ENCODE assay signal across 1 cellular context in genomic region chr2:70104231-70105111, GRCh38.
A peak's percentile ranks its signal among the peaks of the same experiment; 100 is the strongest.
TF ChIP-seq lines count a peak whose summit lies in the region.

No MANE protein-coding gene starts in this region.

TF ChIP-seq in HepG2, 621 proteins besides CTCF, POLR2A, EP300 and RAD21 (continued from another document):
- no peak for TF ChIP-seq TBX3 (IDR thresholded peaks at IDR 0.05; ENCODE audit: borderline replicate concordance)
- no peak for TF ChIP-seq HOXA9 (CRISPR knock-in tag; IDR thresholded peaks at IDR 0.05; ENCODE audit: borderline replicate concordance)
- no peak for TF ChIP-seq ZNF543 (CRISPR knock-in tag; IDR thresholded peaks at IDR 0.05)
- TF ChIP-seq NONO (IDR thresholded peaks at IDR 0.05) = no peak
- no peak for TF ChIP-seq NONO (CRISPR knock-in tag; conservative IDR thresholded peaks at IDR 0.05)
- TF ChIP-seq, protein P1, sequence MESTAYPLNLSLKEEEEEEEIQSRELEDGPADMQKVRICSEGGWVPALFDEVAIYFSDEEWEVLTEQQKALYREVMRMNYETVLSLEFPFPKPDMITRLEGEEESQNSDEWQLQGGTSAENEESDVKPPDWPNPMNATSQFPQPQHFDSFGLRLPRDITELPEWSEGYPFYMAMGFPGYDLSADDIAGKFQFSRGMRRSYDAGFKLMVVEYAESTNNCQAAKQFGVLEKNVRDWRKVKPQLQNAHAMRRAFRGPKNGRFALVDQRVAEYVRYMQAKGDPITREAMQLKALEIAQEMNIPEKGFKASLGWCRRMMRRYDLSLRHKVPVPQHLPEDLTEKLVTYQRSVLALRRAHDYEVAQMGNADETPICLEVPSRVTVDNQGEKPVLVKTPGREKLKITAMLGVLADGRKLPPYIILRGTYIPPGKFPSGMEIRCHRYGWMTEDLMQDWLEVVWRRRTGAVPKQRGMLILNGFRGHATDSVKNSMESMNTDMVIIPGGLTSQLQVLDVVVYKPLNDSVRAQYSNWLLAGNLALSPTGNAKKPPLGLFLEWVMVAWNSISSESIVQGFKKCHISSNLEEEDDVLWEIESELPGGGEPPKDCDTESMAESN (CRISPR knock-in tag; conservative IDR thresholded peaks at IDR 0.05) = no peak
- TF ChIP-seq RARG (CRISPR knock-in tag; IDR thresholded peaks at IDR 0.05; ENCODE audit: low read depth) = no peak
- TF ChIP-seq ZNF468 (CRISPR knock-in tag; IDR thresholded peaks at IDR 0.05) = no peak
- 0 out of 2 replicates have a peak, but pooled peaks have one; percentile 24 for TF ChIP-seq KLF6 (CRISPR knock-in tag; IDR thresholded peaks at IDR 0.05)
- no peak for TF ChIP-seq ZNF781 (CRISPR knock-in tag; IDR thresholded peaks at IDR 0.05; ENCODE audit: borderline replicate concordance, not compliant biosample characterization)
- TF ChIP-seq, protein P2, sequence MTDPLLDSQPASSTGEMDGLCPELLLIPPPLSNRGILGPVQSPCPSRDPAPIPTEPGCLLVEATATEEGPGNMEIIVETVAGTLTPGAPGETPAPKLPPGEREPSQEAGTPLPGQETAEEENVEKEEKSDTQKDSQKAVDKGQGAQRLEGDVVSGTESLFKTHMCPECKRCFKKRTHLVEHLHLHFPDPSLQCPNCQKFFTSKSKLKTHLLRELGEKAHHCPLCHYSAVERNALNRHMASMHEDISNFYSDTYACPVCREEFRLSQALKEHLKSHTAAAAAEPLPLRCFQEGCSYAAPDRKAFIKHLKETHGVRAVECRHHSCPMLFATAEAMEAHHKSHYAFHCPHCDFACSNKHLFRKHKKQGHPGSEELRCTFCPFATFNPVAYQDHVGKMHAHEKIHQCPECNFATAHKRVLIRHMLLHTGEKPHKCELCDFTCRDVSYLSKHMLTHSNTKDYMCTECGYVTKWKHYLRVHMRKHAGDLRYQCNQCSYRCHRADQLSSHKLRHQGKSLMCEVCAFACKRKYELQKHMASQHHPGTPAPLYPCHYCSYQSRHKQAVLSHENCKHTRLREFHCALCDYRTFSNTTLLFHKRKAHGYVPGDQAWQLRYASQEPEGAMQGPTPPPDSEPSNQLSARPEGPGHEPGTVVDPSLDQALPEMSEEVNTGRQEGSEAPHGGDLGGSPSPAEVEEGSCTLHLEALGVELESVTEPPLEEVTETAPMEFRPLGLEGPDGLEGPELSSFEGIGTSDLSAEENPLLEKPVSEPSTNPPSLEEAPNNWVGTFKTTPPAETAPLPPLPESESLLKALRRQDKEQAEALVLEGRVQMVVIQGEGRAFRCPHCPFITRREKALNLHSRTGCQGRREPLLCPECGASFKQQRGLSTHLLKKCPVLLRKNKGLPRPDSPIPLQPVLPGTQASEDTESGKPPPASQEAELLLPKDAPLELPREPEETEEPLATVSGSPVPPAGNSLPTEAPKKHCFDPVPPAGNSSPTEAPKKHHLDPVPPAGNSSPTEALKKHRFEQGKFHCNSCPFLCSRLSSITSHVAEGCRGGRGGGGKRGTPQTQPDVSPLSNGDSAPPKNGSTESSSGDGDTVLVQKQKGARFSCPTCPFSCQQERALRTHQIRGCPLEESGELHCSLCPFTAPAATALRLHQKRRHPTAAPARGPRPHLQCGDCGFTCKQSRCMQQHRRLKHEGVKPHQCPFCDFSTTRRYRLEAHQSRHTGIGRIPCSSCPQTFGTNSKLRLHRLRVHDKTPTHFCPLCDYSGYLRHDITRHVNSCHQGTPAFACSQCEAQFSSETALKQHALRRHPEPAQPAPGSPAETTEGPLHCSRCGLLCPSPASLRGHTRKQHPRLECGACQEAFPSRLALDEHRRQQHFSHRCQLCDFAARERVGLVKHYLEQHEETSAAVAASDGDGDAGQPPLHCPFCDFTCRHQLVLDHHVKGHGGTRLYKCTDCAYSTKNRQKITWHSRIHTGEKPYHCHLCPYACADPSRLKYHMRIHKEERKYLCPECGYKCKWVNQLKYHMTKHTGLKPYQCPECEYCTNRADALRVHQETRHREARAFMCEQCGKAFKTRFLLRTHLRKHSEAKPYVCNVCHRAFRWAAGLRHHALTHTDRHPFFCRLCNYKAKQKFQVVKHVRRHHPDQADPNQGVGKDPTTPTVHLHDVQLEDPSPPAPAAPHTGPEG (CRISPR knock-in tag; IDR thresholded peaks at IDR 0.05) = no peak
- no peak for TF ChIP-seq ZNF282 (IDR thresholded peaks at IDR 0.05; ENCODE audit: partially characterized antibody)
- TF ChIP-seq ZBTB8A (CRISPR knock-in tag; IDR thresholded peaks at IDR 0.05; ENCODE audit: borderline replicate concordance, low read depth) = no peak
- 0 out of 2 replicates have a peak, but pooled peaks have one; percentile 14 for TF ChIP-seq SMC3 (IDR thresholded peaks at IDR 0.05; ENCODE audit: low read length)
- TF ChIP-seq NFE2L1 (CRISPR knock-in tag; IDR thresholded peaks at IDR 0.05; ENCODE audit: borderline replicate concordance) = no peak
- peak; percentile 74; the same call in 1 of the 2 replicates for TF ChIP-seq KDM5A (IDR thresholded peaks at IDR 0.05; ENCODE audit: borderline replicate concordance, low read length)
- TF ChIP-seq ZNF224 (CRISPR knock-in tag; IDR thresholded peaks at IDR 0.05) = no peak
- TF ChIP-seq ZNF264 (CRISPR knock-in tag; IDR thresholded peaks at IDR 0.05) = peak; percentile 62; the same call in 1 of the 2 replicates
- no peak for TF ChIP-seq JDP2 (CRISPR knock-in tag; IDR thresholded peaks at IDR 0.05; ENCODE audit: borderline replicate concordance)
- no peak for TF ChIP-seq PLRG1 (conservative IDR thresholded peaks at IDR 0.05)
- TF ChIP-seq ZBTB39 (CRISPR knock-in tag; IDR thresholded peaks at IDR 0.05) = no peak
- no peak for TF ChIP-seq PCBP2 (optimal IDR thresholded peaks at IDR 0.05; ENCODE audit: low read depth, low read length, poor library complexity, severe bottlenecking)
- peak; percentile 29; the same call in 1 of the 2 replicates for TF ChIP-seq RARA (CRISPR knock-in tag; IDR thresholded peaks at IDR 0.05)
- no peak for TF ChIP-seq HHEX (CRISPR knock-in tag; IDR thresholded peaks at IDR 0.05)
- TF ChIP-seq CEBPZ (IDR thresholded peaks at IDR 0.05; ENCODE audit: low read length) = no peak
- no peak for TF ChIP-seq FOXA1 (IDR thresholded peaks at IDR 0.05)
- no peak for TF ChIP-seq FOXA1 (CRISPR knock-in tag; IDR thresholded peaks at IDR 0.05)
- TF ChIP-seq, protein P3, sequence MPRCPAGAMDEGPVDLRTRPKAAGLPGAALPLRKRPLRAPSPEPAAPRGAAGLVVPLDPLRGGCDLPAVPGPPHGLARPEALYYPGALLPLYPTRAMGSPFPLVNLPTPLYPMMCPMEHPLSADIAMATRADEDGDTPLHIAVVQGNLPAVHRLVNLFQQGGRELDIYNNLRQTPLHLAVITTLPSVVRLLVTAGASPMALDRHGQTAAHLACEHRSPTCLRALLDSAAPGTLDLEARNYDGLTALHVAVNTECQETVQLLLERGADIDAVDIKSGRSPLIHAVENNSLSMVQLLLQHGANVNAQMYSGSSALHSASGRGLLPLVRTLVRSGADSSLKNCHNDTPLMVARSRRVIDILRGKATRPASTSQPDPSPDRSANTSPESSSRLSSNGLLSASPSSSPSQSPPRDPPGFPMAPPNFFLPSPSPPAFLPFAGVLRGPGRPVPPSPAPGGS (CRISPR knock-in tag; IDR thresholded peaks at IDR 0.05) = no peak
- TF ChIP-seq BORCS8-MEF2B (CRISPR knock-in tag; IDR thresholded peaks at IDR 0.05) = no peak
- TF ChIP-seq HNF4A (CRISPR knock-in tag; IDR thresholded peaks at IDR 0.05) = no peak
- TF ChIP-seq SIX1 (CRISPR knock-in tag; IDR thresholded peaks at IDR 0.05; ENCODE audit: borderline replicate concordance) = no peak
- TF ChIP-seq, protein P4, sequence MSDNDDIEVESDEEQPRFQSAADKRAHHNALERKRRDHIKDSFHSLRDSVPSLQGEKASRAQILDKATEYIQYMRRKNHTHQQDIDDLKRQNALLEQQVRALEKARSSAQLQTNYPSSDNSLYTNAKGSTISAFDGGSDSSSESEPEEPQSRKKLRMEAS (IDR thresholded peaks at IDR 0.05) = 0 out of 2 replicates have a peak, but pooled peaks have one; percentile 17
- TF ChIP-seq HNRNPLL (IDR thresholded peaks at IDR 0.05; ENCODE audit: low read depth, low read length, poor library complexity, severe bottlenecking) = no peak
- 0 out of 2 replicates have a peak, but pooled peaks have one; percentile 41 for TF ChIP-seq ZBTB25 (CRISPR knock-in tag; IDR thresholded peaks at IDR 0.05)
- TF ChIP-seq TARDBP (CRISPR knock-in tag; IDR thresholded peaks at IDR 0.05) = no peak
- TF ChIP-seq RFX5 (IDR thresholded peaks at IDR 0.05; ENCODE audit: low read depth, low read length) = no peak
